23 cellular contexts compared by ENCODE assay signal in genomic region chr7:5758286-5758685, GRCh38.
"Had no signal": no experiment of that assay in that cellular context is flagged by ENCODE, and none has a peak within 500 bp of the region (broad histone marks: within the 10 kb centered on the region; RNA-seq: fewer than 3 reads in every experiment).

No MANE protein-coding gene starts in this region.

- H3K4me3 ChIP-seq: neural progenitor cell, prostate gland, tibial nerve, uterus had no signal

- H3K27ac Mint-ChIP-seq: activated CD4-positive, alpha-beta memory T cell treated with anti-CD3 and anti-CD28 coated beads, Interleukin-2, amount 10 ng/mL, durations not matched to agents 7 days and 5 days; activated naive CD4-positive, alpha-beta T cell treated with anti-CD3 and anti-CD28 coated beads, Interleukin-2, amount 50 U/mL, for 24 hours; activated T-cell treated with anti-CD3 and anti-CD28 coated beads, Interleukin-2, amount 50 U/mL, for 72 hours; brain had no signal

- H3K27me3 ChIP-seq: neural progenitor cell, tibial nerve, uterus had no signal

- H3K27ac ChIP-seq: neural progenitor cell, prostate gland, tibial nerve, uterus had no signal

- H3K9ac ChIP-seq: neural progenitor cell had no signal

- H3K9me3 Mint-ChIP-seq: activated CD4-positive, alpha-beta memory T cell treated with anti-CD3 and anti-CD28 coated beads, Interleukin-2, amount 10 ng/mL, durations not matched to agents 7 days and 5 days; activated naive CD4-positive, alpha-beta T cell treated with anti-CD3 and anti-CD28 coated beads, Interleukin-2, amount 50 U/mL, for 24 hours; activated T-cell treated with anti-CD3 and anti-CD28 coated beads, Interleukin-2, amount 50 U/mL, for 72 hours; brain; naive thymus-derived CD8-positive, alpha-beta T cell; neural progenitor cell; stimulated activated naive CD8-positive, alpha-beta T cell treated with anti-CD3 and anti-CD28 coated beads, Interleukin-15, amount 100 ng/mL, for 72 hours had no signal

- H3K4me1 ChIP-seq: neural progenitor cell, prostate gland, uterus had no signal

- ATAC-seq: activated T-cell treated with anti-CD3 and anti-CD28 coated beads, Interleukin-2, amount 50 U/mL, for 72 hours; esophagus mucosa; naive thymus-derived CD8-positive, alpha-beta T cell; stimulated activated naive CD8-positive, alpha-beta T cell treated with anti-CD3 and anti-CD28 coated beads, Interleukin-15, amount 100 ng/mL, for 72 hours had no signal

- H3K9me3 ChIP-seq: prostate gland, tibial nerve, uterus had no signal

- DNase-seq: activated CD4-positive, alpha-beta memory T cell treated with anti-CD3 and anti-CD28 coated beads, Interleukin-2, amount 10 ng/mL, durations not matched to agents 7 days and 5 days; activated CD4-positive, alpha-beta T cell treated with anti-CD3 and anti-CD28 coated beads for 48 hours; activated effector memory CD4-positive, alpha-beta T cell treated with anti-CD3 and anti-CD28 coated beads, Interleukin-2, amount 50 U/mL, for 16 hours; activated T-cell treated with anti-CD3 and anti-CD28 coated beads, Interleukin-2, amount 50 U/mL, for 72 hours; aorta; dermis blood vessel endothelial cell; effector memory CD4-positive, alpha-beta T cell; islet precursor cell; left cardiac atrium; mesendoderm; naive thymus-derived CD8-positive, alpha-beta T cell; stimulated activated CD4-positive, alpha-beta T cell treated with anti-CD3 and anti-CD28 coated beads, Interleukin-12 subunit alpha, Interleukin-12 subunit beta, amount 100 ng/mL, for 4 hours; stimulated activated CD4-positive, alpha-beta T cell treated with anti-CD3 and anti-CD28 coated beads, Interleukin-4, amount 100 ng/mL, for 4 hours; stimulated activated naive CD8-positive, alpha-beta T cell treated with anti-CD3 and anti-CD28 coated beads, Interleukin-15, amount 100 ng/mL, for 72 hours; uterus had no signal

- H3K36me3 ChIP-seq: prostate gland, uterus had no signal

- H3K4me1 Mint-ChIP-seq: activated CD4-positive, alpha-beta memory T cell treated with anti-CD3 and anti-CD28 coated beads, Interleukin-2, amount 10 ng/mL, durations not matched to agents 7 days and 5 days; neural progenitor cell had no signal

- FAIRE-seq: endothelial cell of umbilical vein, frontal cortex had no signal

- H3K27me3 Mint-ChIP-seq: activated CD4-positive, alpha-beta memory T cell treated with anti-CD3 and anti-CD28 coated beads, Interleukin-2, amount 10 ng/mL, durations not matched to agents 7 days and 5 days; activated naive CD4-positive, alpha-beta T cell treated with anti-CD3 and anti-CD28 coated beads, Interleukin-2, amount 50 U/mL, for 24 hours; brain; naive thymus-derived CD8-positive, alpha-beta T cell; stimulated activated naive CD8-positive, alpha-beta T cell treated with anti-CD3 and anti-CD28 coated beads, Interleukin-15, amount 100 ng/mL, for 72 hours had no signal

- H2AFZ ChIP-seq: neural progenitor cell had no signal

- H3K4me3 Mint-ChIP-seq: activated CD4-positive, alpha-beta memory T cell treated with anti-CD3 and anti-CD28 coated beads, Interleukin-2, amount 10 ng/mL, durations not matched to agents 7 days and 5 days; activated naive CD4-positive, alpha-beta T cell treated with anti-CD3 and anti-CD28 coated beads, Interleukin-2, amount 50 U/mL, for 24 hours; activated T-cell treated with anti-CD3 and anti-CD28 coated beads, Interleukin-2, amount 50 U/mL, for 72 hours; brain; naive thymus-derived CD8-positive, alpha-beta T cell; neural progenitor cell; stimulated activated naive CD8-positive, alpha-beta T cell treated with anti-CD3 and anti-CD28 coated beads, Interleukin-15, amount 100 ng/mL, for 72 hours had no signal

- H3K4me2 ChIP-seq: neural progenitor cell had no signal
